Comparison of ENCODE assay signal across 9 cellular contexts in genomic region chr18:23675236-23675635, GRCh38.
"Had no signal": no experiment of that assay in that cellular context is flagged by ENCODE, and none has a peak within 500 bp of the region (broad histone marks: within the 10 kb centered on the region; RNA-seq: fewer than 3 reads in every experiment).

No MANE protein-coding gene starts in this region.

- H3K4me3 ChIP-seq: GM23248, GM23338, HAP-1 had no signal

- H3K9me3 ChIP-seq: HAP-1 had no signal

- ATAC-seq: GM23338, HCT116 had no signal

- H3K36me3 ChIP-seq: HAP-1 had no signal

- H3K27ac ChIP-seq: GM23248 had no signal

- DNase-seq: GM23248, GOT3, H7, H9, HCEC 1CT, HFFc6 had no signal
